ENCODE assay signal across 19 cellular contexts in the genomic region with DNA sequence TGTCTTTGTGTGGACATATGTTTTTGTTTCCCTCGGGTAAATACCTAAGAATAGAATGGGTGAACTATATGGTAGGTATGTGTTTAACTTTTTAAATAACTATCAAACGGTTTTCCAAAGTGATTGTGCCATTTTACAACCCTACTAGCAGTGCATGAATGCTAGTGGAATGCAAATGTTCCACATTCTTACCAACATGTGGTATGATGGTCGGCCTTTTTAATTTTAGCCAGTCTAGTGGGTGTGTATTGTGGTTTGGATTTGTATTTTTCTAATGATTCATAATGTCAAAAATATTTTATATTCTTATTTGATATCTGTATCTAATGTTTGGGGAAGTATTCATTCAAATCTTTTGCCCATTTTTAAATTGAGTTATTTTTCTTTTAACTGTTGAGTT.
DNase-seq lines count a peak whose midpoint lies in the region; ATAC-seq, FAIRE-seq and TF ChIP-seq lines count a peak whose summit lies in the region.
"Had no signal": no experiment of that assay in that cellular context is flagged by ENCODE, and none has a peak within 500 bp of the region (broad histone marks: within the 10 kb centered on the region; RNA-seq: fewer than 3 reads in every experiment).

No MANE protein-coding gene starts in this region.

- TF ChIP-seq CTCF in fibroblast of mammary gland (conservative IDR thresholded peaks at IDR 0.05; ENCODE audit: control insufficient read depth, insufficient read depth, low read depth, low read length): no peak

- H3K4me3 ChIP-seq in SJSA1 (no peak overlapping the region), fibroblast of mammary gland (ENCODE audit: control insufficient read depth, low read depth, low read length) (no peak overlapping the region)

- FAIRE-seq in H54 (lab: Jason Lieb, UNC) (no peak), urothelium cell line (lab: Jason Lieb, UNC) (peak; percentile 59)

- no peaks in the 10 kb centered on the region for H3K4me1 Mint-ChIP-seq in activated T-cell treated with anti-CD3 and anti-CD28 coated beads, Interleukin-2, amount 50 U/mL, for 24 hours (ENCODE audit: low read depth)
- H3K4me1 Mint-ChIP-seq: stimulated activated naive CD8-positive, alpha-beta T cell treated with anti-CD3 and anti-CD28 coated beads, Interleukin-15, amount 100 ng/mL, for 72 hours had no signal

- no peak for ATAC-seq in HG03460 (IDR thresholded peaks at IDR 0.05; ENCODE audit: unreplicated experiment)
- no peak for ATAC-seq in GM18498 (IDR thresholded peaks at IDR 0.05; ENCODE audit: unreplicated experiment)
- ATAC-seq: left lobe of liver; naive thymus-derived CD4-positive, alpha-beta T cell; stimulated activated naive CD8-positive, alpha-beta T cell treated with anti-CD3 and anti-CD28 coated beads, Interleukin-15, amount 100 ng/mL, for 72 hours had no signal

- TF ChIP-seq POLR2A in H54 (IDR thresholded peaks at IDR 0.05; ENCODE audit: low read depth, low read length): no peak

- H3K27ac Mint-ChIP-seq in activated T-cell treated with anti-CD3 and anti-CD28 coated beads, Interleukin-2, amount 50 U/mL, for 24 hours: no peak overlapping the region
- H3K27ac Mint-ChIP-seq: naive thymus-derived CD4-positive, alpha-beta T cell; stimulated activated naive CD8-positive, alpha-beta T cell treated with anti-CD3 and anti-CD28 coated beads, Interleukin-15, amount 100 ng/mL, for 72 hours had no signal

- H3K36me3 ChIP-seq in SJSA1: no peaks in the 10 kb centered on the region

- H3K9me3 ChIP-seq in SJSA1 (replicated peaks): peaks cover 3% of the 10 kb centered on the region; the same call in 1 of the 2 replicates

- peak overlapping the region; percentile 41 for H3K27ac ChIP-seq in SJSA1

- DNase-seq in H54 (ENCODE audit: insufficient read length, low spot score) (peak; percentile 23), SJSA1 (ENCODE audit: low read depth in 1 of 2, low spot score in 2 of 2) (peak; percentile 39 to 65), fibroblast of mammary gland (ENCODE audit: low read depth) (peak; percentile 80), urothelium cell line (ENCODE audit: low spot score) (peak; percentile 53)
- DNase-seq in activated T-cell treated with anti-CD3 and anti-CD28 coated beads, Interleukin-2, amount 50 U/mL, for 24 hours: no peak
- DNase-seq: activated CD4-positive, alpha-beta T cell treated with anti-CD3 and anti-CD28 coated beads for 48 hours; anterior cingulate cortex; effector CD8-positive, alpha-beta T cell; hypothalamus; KG1; naive thymus-derived CD4-positive, alpha-beta T cell; NCI-H1694 treated with DMSO at 0.1 percent for 48 hours; NCI-H526 treated with DMSO at 0.1 percent for 48 hours; RPMI8226; stimulated activated naive CD8-positive, alpha-beta T cell treated with anti-CD3 and anti-CD28 coated beads, Interleukin-15, amount 100 ng/mL, for 72 hours; T-helper 9 cell had no signal

- peaks cover 5% of the 10 kb centered on the region for H3K9me3 Mint-ChIP-seq in activated T-cell treated with anti-CD3 and anti-CD28 coated beads, Interleukin-2, amount 50 U/mL, for 24 hours
- H3K9me3 Mint-ChIP-seq: stimulated activated naive CD8-positive, alpha-beta T cell treated with anti-CD3 and anti-CD28 coated beads, Interleukin-15, amount 100 ng/mL, for 72 hours had no signal

- H3K4me3 Mint-ChIP-seq in activated T-cell treated with anti-CD3 and anti-CD28 coated beads, Interleukin-2, amount 50 U/mL, for 24 hours: no peak overlapping the region
- H3K4me3 Mint-ChIP-seq: naive thymus-derived CD4-positive, alpha-beta T cell; stimulated activated naive CD8-positive, alpha-beta T cell treated with anti-CD3 and anti-CD28 coated beads, Interleukin-15, amount 100 ng/mL, for 72 hours had no signal

- no peaks in the 10 kb centered on the region for H3K27me3 ChIP-seq in SJSA1 (replicated peaks)

- H3K4me1 ChIP-seq in SJSA1 (replicated peaks): peaks cover 26% of the 10 kb centered on the region

- peaks cover 4% of the 10 kb centered on the region for H3K27me3 Mint-ChIP-seq in activated T-cell treated with anti-CD3 and anti-CD28 coated beads, Interleukin-2, amount 50 U/mL, for 24 hours

- H3K36me3 Mint-ChIP-seq in activated T-cell treated with anti-CD3 and anti-CD28 coated beads, Interleukin-2, amount 50 U/mL, for 24 hours (ENCODE audit: low read depth): no peaks in the 10 kb centered on the region
